ENCODE assay signal across 8 cellular contexts in genomic region chr12:55717397-55718007, GRCh38. TPM values are rescaled to one million over a fixed set of nuclear protein-coding genes. Genes with fewer than 3 reads are reported as not detected.
DNase-seq lines count a peak whose midpoint lies in the region; ATAC-seq, FAIRE-seq and TF ChIP-seq lines count a peak whose summit lies in the region.

No MANE protein-coding gene starts in this region.

- FAIRE-seq in astrocyte (lab: Jason Lieb, UNC): no peak

- peak overlapping the region; percentile 74 for H3K27ac ChIP-seq in C4-2B
- H3K27ac ChIP-seq in astrocyte (ENCODE audit: low read depth, low read length): peak overlapping the region; percentile 92
- H3K27ac ChIP-seq in lung (ENCODE audit: low read depth in 1 of 2, low read length in 1 of 2): peak overlapping the region; percentile 62 to 94

- H3K4me3 ChIP-seq in astrocyte (ENCODE audit: insufficient read depth, low read depth, low read length) (peak overlapping the region; percentile 78), lung (no peak overlapping the region)

- H4K20me1 ChIP-seq in astrocyte (ENCODE audit: insufficient read depth, low read length): peaks cover 7% of the 10 kb centered on the region

- no peaks in the 10 kb centered on the region for H3K79me2 ChIP-seq in astrocyte (ENCODE audit: insufficient read depth, low read length)

- H3K36me3 ChIP-seq in astrocyte (ENCODE audit: insufficient read depth, low read length): no peaks in the 10 kb centered on the region
- peaks cover 0 to 11% of the 10 kb centered on the region in 2 donors for H3K36me3 ChIP-seq in lung (ENCODE audit: control insufficient read depth in 2 of 2, insufficient read depth in 2 of 2, low read length in 2 of 2)

- H3K27ac Mint-ChIP-seq in IgD-negative memory B cell (peak overlapping the region in 2 of 3 donors; percentile 76 to 92), astrocyte (ENCODE audit: unreplicated experiment) (peak overlapping the region; percentile 88), type B pancreatic cell (peak overlapping the region; percentile 95)

- peaks cover 15 to 30% (median 18%) of the 10 kb centered on the region in 3 donors for H3K4me1 Mint-ChIP-seq in IgD-negative memory B cell
- H3K4me1 Mint-ChIP-seq in astrocyte (ENCODE audit: low read depth, unreplicated experiment): peaks cover 37% of the 10 kb centered on the region
- H3K4me1 Mint-ChIP-seq in type B pancreatic cell (ENCODE audit: unreplicated experiment): peaks cover 31% of the 10 kb centered on the region

- H3K27me3 ChIP-seq in astrocyte (ENCODE audit: insufficient read depth, low read length): no peaks in the 10 kb centered on the region
- no peaks in the 10 kb centered on the region for H3K27me3 ChIP-seq in lung (ENCODE audit: control insufficient read depth, insufficient read depth)

- H3K9me3 ChIP-seq in astrocyte (ENCODE audit: insufficient read depth, low read depth, low read length) (no peaks in the 10 kb centered on the region), lung (ENCODE audit: control insufficient read depth in 2 of 2, insufficient read depth in 1 of 2, low read length in 1 of 2) (no peaks in the 10 kb centered on the region)

- H3K27me3 Mint-ChIP-seq in IgD-negative memory B cell (no peaks in the 10 kb centered on the region), astrocyte (ENCODE audit: low read depth, unreplicated experiment) (peaks cover 8% of the 10 kb centered on the region), type B pancreatic cell (peaks cover 22% of the 10 kb centered on the region)

- peak overlapping the region; percentile 87 for H3K4me2 ChIP-seq in astrocyte (ENCODE audit: low read length)

- H3K36me3 Mint-ChIP-seq in IgD-negative memory B cell (no peaks in the 10 kb centered on the region), astrocyte (ENCODE audit: low read depth, unreplicated experiment) (no peaks in the 10 kb centered on the region), type B pancreatic cell (no peaks in the 10 kb centered on the region)

- TF ChIP-seq CTCF in C4-2B (conservative IDR thresholded peaks at IDR 0.05) (no peak), astrocyte (IDR thresholded peaks at IDR 0.05; ENCODE audit: insufficient read depth, low read depth, low read length) (no peak), lung (IDR thresholded peaks at IDR 0.05; ENCODE audit: control extremely low read depth, extremely low read depth) (no peak), type B pancreatic cell (conservative IDR thresholded peaks at IDR 0.05) (no peak)

- H3K9me3 Mint-ChIP-seq in IgD-negative memory B cell (no peaks in the 10 kb centered on the region), astrocyte (ENCODE audit: unreplicated experiment) (no peaks in the 10 kb centered on the region), type B pancreatic cell (no peaks in the 10 kb centered on the region)

- H2AFZ ChIP-seq in astrocyte (ENCODE audit: low read depth, low read length): no peak overlapping the region

- ATAC-seq in lung (ENCODE audit: insufficient read depth, low FRiP score): no peak

- H3K4me3 Mint-ChIP-seq in IgD-negative memory B cell (peak overlapping the region; percentile 88 to 97 (median 94)), astrocyte (ENCODE audit: unreplicated experiment) (peak overlapping the region; percentile 84), type B pancreatic cell (peak overlapping the region; percentile 94)

- DNase-seq in astrocyte (ENCODE audit: low read depth): peak; percentile 74
- no peak for DNase-seq in lung (ENCODE audit: low spot score)
- no peak for DNase-seq in type B pancreatic cell (ENCODE audit: extremely low spot score, unreplicated experiment)
- DNase-seq in germinal center (ENCODE audit: low spot score): no peak
- DNase-seq in NK-92 (lab: John Stamatoyannopoulos, UW; ENCODE audit: unreplicated experiment): no peak
- DNase-seq in DMS114 treated with DMSO at 0.1 percent for 48 hours (lab: John Stamatoyannopoulos, UW; ENCODE audit: unreplicated experiment): no peak

- peak overlapping the region; percentile 88 for H3K9ac ChIP-seq in astrocyte (ENCODE audit: low read length)

- H3K4me1 ChIP-seq in astrocyte (ENCODE audit: insufficient read depth, low read length): peaks cover 73% of the 10 kb centered on the region
- peaks cover 13 to 21% of the 10 kb centered on the region in 2 donors for H3K4me1 ChIP-seq in lung (ENCODE audit: control insufficient read depth in 2 of 2, insufficient read depth in 2 of 2, low read length in 2 of 2)

- 41 to 53% methylated on average over 4 of the region's 4 CpGs for WGBS in lung, 2 donors

RNA-seq across cellular contexts. Expression of gene BLOC1S1, which starts 1.7 kb away (rescaled TPM):
- polyA plus RNA-seq in IgD-negative memory B cell: 174 TPM
- 49.2 and 51.0 TPM in 2 replicates for total RNA-seq in astrocyte
- total RNA-seq in lung: 100 to 1,000 TPM in 1 of 2 donors, 10 to 100 TPM in 1; 53.9 to 132 TPM
- polyA plus RNA-seq in lung: 100 to 1,000 TPM; 351 to 374 TPM
- 89.9 and 98.6 TPM in 2 replicates for total RNA-seq in type B pancreatic cell (ENCODE audit: low replicate concordance)

RNA-seq across cellular contexts. Expression of gene RDH5, which starts 2.7 kb away (rescaled TPM):
- polyA plus RNA-seq in IgD-negative memory B cell (2.2 TPM), lung (1 to 10 TPM; 3.1 to 3.4 TPM)
- total RNA-seq in astrocyte (1.4 and 2.1 TPM in 2 replicates), lung (1 to 10 TPM; 4.4 to 5.4 TPM), type B pancreatic cell (ENCODE audit: low replicate concordance) (7.4 and 14.1 TPM in 2 replicates)

RNA-seq across cellular contexts. Expression of gene ITGA7, which starts 9.8 kb away (rescaled TPM):
- polyA plus RNA-seq in IgD-negative memory B cell (0.13 TPM), lung (10 to 100 TPM in 1 of 2 donors, 1 to 10 TPM in 1; 8.2 to 22.0 TPM)
- total RNA-seq in astrocyte (20.4 and 26.5 TPM in 2 replicates), lung (10 to 100 TPM; 13.5 to 28.4 TPM), type B pancreatic cell (ENCODE audit: low replicate concordance) (10.4 and 39.2 TPM in 2 replicates)

RNA-seq across cellular contexts. Expression of gene CD63, which starts 11.3 kb away (rescaled TPM):
- polyA plus RNA-seq in IgD-negative memory B cell (171 TPM), lung (1,000 to 10,000 TPM; 1,829 to 2,824 TPM)
- total RNA-seq in astrocyte (965 and 1,014 TPM in 2 replicates), lung (1,000 to 10,000 TPM in 1 of 2 donors, 100 to 1,000 TPM in 1; 516 to 1,425 TPM), type B pancreatic cell (ENCODE audit: low replicate concordance) (525 and 567 TPM in 2 replicates)

RNA-seq across cellular contexts. Expression of gene GDF11, which starts 25.4 kb away (rescaled TPM):
- polyA plus RNA-seq in IgD-negative memory B cell (1.1 TPM), lung (1 to 10 TPM in 1 of 2 donors, under 1 TPM in 1; 0.93 to 3.5 TPM)
- total RNA-seq in astrocyte (25.3 and 28.9 TPM in 2 replicates), lung (1 to 10 TPM; 2.8 to 8.3 TPM), type B pancreatic cell (ENCODE audit: low replicate concordance) (11.8 and 40.1 TPM in 2 replicates)
